ENCODE assay signal across 1 cellular context in genomic region chr11:34668583-34669053, GRCh38.
TF ChIP-seq lines count a peak whose summit lies in the region.

No MANE protein-coding gene starts in this region.

TF ChIP-seq in HCT116, 20 proteins besides CTCF, POLR2A, EP300 and RAD21 (continued from another document):
- TF ChIP-seq YY1 (IDR thresholded peaks at IDR 0.05; ENCODE audit: extremely low read depth, insufficient replicate concordance, low read depth, low read length) = no peak
- TF ChIP-seq SIN3A (IDR thresholded peaks at IDR 0.05; ENCODE audit: low read depth) = no peak
- TF ChIP-seq TCF7L2 (IDR thresholded peaks at IDR 0.05; ENCODE audit: borderline replicate concordance, extremely low read depth, insufficient read depth, insufficient read length) = no peak
- TF ChIP-seq FOSL1 (IDR thresholded peaks at IDR 0.05; ENCODE audit: low read depth) = no peak
- TF ChIP-seq SRF (IDR thresholded peaks at IDR 0.05; ENCODE audit: low read depth) = no peak
- no peak for TF ChIP-seq EZH2 (IDR thresholded peaks at IDR 0.05)
- no peak for TF ChIP-seq ZNF274 (IDR thresholded peaks at IDR 0.05; ENCODE audit: low read depth, low read length)
